ENCODE assay signal across 1 cellular context in the genomic region with DNA sequence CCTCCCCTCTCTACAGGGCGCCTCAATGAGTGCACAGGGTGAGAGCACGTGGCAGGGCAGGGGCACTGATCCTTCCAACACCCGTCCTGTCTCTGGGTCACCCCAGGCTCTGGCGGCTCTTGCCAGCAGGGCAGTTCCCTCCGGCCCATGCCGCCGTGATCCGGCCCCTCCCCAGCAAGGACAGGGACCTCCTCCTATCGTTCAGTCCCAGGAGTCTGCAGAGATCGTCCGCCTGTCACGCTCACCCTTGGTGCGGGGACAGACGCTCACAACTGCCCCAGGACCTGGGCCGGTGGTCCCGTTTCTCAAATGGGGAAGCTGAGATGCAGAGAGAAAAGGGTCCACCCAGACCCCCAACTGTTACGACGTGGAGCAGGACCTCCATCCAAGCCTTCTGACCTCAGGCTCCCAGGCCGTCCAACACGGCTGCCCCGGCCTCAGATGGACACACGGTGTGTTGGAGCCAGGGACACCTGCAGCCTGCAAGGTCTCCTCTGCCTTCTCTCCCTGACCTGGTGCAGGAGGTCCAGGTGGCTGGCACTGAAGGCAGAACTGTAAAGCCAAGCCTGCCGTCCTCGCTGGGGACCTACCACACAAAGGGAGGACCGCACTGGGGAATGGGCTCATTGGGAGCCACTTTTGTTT.
TF ChIP-seq lines count a peak whose summit lies in the region.

No MANE protein-coding gene starts in this region.

TF ChIP-seq in IMR-90, 13 proteins besides CTCF, POLR2A, EP300 and RAD21 (continued from another document):
- TF ChIP-seq ELK1 (IDR thresholded peaks at IDR 0.05; ENCODE audit: borderline replicate concordance, low read depth, low read length) (no peak), MAFK (IDR thresholded peaks at IDR 0.05; ENCODE audit: low read depth, low read length) (no peak), RCOR1 (IDR thresholded peaks at IDR 0.05; ENCODE audit: insufficient replicate concordance, low read length) (no peak), CEBPB (IDR thresholded peaks at IDR 0.05; ENCODE audit: low read depth, low read length) (no peak), RFX5 (IDR thresholded peaks at IDR 0.05; ENCODE audit: low read depth, low read length) (no peak)
